Comparison of ENCODE assay signal across 1 cellular context in genomic region chr13:113813749-113814434, GRCh38.
TF ChIP-seq lines count a peak whose summit lies in the region.

No MANE protein-coding gene starts in this region.

TF ChIP-seq in SK-N-SH, 30 proteins besides CTCF, POLR2A, EP300 and RAD21:
- TF ChIP-seq USF1 (IDR thresholded peaks at IDR 0.05; ENCODE audit: borderline replicate concordance, low read depth), result no peak
- no peak for TF ChIP-seq NRF1 (IDR thresholded peaks at IDR 0.05; ENCODE audit: low read depth, low read length)
- no peak for TF ChIP-seq ELF1 (IDR thresholded peaks at IDR 0.05)
- TF ChIP-seq REST (IDR thresholded peaks at IDR 0.05; ENCODE audit: low read depth, low read length), result no peak
- TF ChIP-seq TCF12 (IDR thresholded peaks at IDR 0.05), result no peak
